ENCODE assay signal across 1 cellular context in genomic region chr4:56978750-56979303, GRCh38.
TF ChIP-seq lines count a peak whose summit lies in the region.

POLR2B (plus strand) TSS chr4:56978896; CDS start chr4:56978986, 90 bp downstream.

TF ChIP-seq in HepG2, 621 proteins besides CTCF, POLR2A, EP300 and RAD21 (continued from another document and continues in another):
- TF ChIP-seq ZNF280D (CRISPR knock-in tag; IDR thresholded peaks at IDR 0.05) = no peak
- TF ChIP-seq ZNF451 (CRISPR knock-in tag; IDR thresholded peaks at IDR 0.05) = no peak
- TF ChIP-seq MXD4 (CRISPR knock-in tag; IDR thresholded peaks at IDR 0.05) = peak; percentile 76
- TF ChIP-seq ZNF841 (CRISPR knock-in tag; IDR thresholded peaks at IDR 0.05; ENCODE audit: borderline replicate concordance) = no peak
- TF ChIP-seq THAP7 (CRISPR knock-in tag; IDR thresholded peaks at IDR 0.05) = 0 out of 2 replicates have a peak, but pooled peaks have one; percentile 22
- no peak for TF ChIP-seq ZNF674 (CRISPR knock-in tag; IDR thresholded peaks at IDR 0.05; ENCODE audit: low read depth)
- TF ChIP-seq SP140L (CRISPR knock-in tag; IDR thresholded peaks at IDR 0.05; ENCODE audit: borderline replicate concordance) = peak; percentile 69; the same call in 1 of the 2 replicates
- TF ChIP-seq ZNF781 (CRISPR knock-in tag; IDR thresholded peaks at IDR 0.05; ENCODE audit: borderline replicate concordance, not compliant biosample characterization) = no peak
- no peak for TF ChIP-seq POLR2AphosphoS2 (IDR thresholded peaks at IDR 0.05; ENCODE audit: low read depth, low read length)
- no peak for TF ChIP-seq SMARCC2 (IDR thresholded peaks at IDR 0.05)
- TF ChIP-seq NKX3-1 (CRISPR knock-in tag; IDR thresholded peaks at IDR 0.05) = no peak
- no peak for TF ChIP-seq PPARG (CRISPR knock-in tag; conservative IDR thresholded peaks at IDR 0.05)
- TF ChIP-seq HMGXB4 (CRISPR knock-in tag; IDR thresholded peaks at IDR 0.05; ENCODE audit: borderline replicate concordance in 1 of 2, low read depth in 1 of 2) = peak; percentile 50 to 60; a peak in 2 of 4 replicates
- peak; percentile 62; the same call in 1 of the 2 replicates for TF ChIP-seq KMT2B (CRISPR knock-in tag; IDR thresholded peaks at IDR 0.05)
- peak; percentile 62; the same call in 1 of the 2 replicates for TF ChIP-seq ERF (CRISPR knock-in tag; IDR thresholded peaks at IDR 0.05)
- no peak for TF ChIP-seq ZNF770 (CRISPR knock-in tag; IDR thresholded peaks at IDR 0.05)
- no peak for TF ChIP-seq TEF (CRISPR knock-in tag; IDR thresholded peaks at IDR 0.05)
- no peak for TF ChIP-seq ZNF546 (CRISPR knock-in tag; conservative IDR thresholded peaks at IDR 0.05)
- TF ChIP-seq MLX (CRISPR knock-in tag; IDR thresholded peaks at IDR 0.05) = no peak
- TF ChIP-seq CEBPB (IDR thresholded peaks at IDR 0.05; ENCODE audit: borderline replicate concordance, low read depth, low read length) = no peak
- TF ChIP-seq CSRNP2 (CRISPR knock-in tag; conservative IDR thresholded peaks at IDR 0.05; ENCODE audit: low read depth) = no peak
- 0 out of 2 replicates have a peak, but pooled peaks have one; percentile 41 for TF ChIP-seq THRA (CRISPR knock-in tag; IDR thresholded peaks at IDR 0.05; ENCODE audit: borderline replicate concordance)
- TF ChIP-seq KLF9 (CRISPR knock-in tag; IDR thresholded peaks at IDR 0.05; ENCODE audit: low read depth) = 0 out of 2 replicates have a peak, but pooled peaks have one; percentile 55
- no peak for TF ChIP-seq RFX3 (CRISPR knock-in tag; IDR thresholded peaks at IDR 0.05)
- no peak for TF ChIP-seq ZNF567 (CRISPR knock-in tag; IDR thresholded peaks at IDR 0.05; ENCODE audit: borderline replicate concordance)
- no peak for TF ChIP-seq PITX1 (CRISPR knock-in tag; IDR thresholded peaks at IDR 0.05)
- TF ChIP-seq ZNF576 (CRISPR knock-in tag; IDR thresholded peaks at IDR 0.05) = no peak
- TF ChIP-seq IKZF4 (CRISPR knock-in tag; IDR thresholded peaks at IDR 0.05; ENCODE audit: borderline replicate concordance, low read depth, not compliant biosample characterization) = peak; percentile 73
- no peak for TF ChIP-seq ZFP37 (CRISPR knock-in tag; IDR thresholded peaks at IDR 0.05; ENCODE audit: borderline replicate concordance)
- 0 out of 2 replicates have a peak, but pooled peaks have one; percentile 20 for TF ChIP-seq JUN (CRISPR knock-in tag; IDR thresholded peaks at IDR 0.05)
- TF ChIP-seq SETDB1 (CRISPR knock-in tag; IDR thresholded peaks at IDR 0.05; ENCODE audit: borderline replicate concordance) = no peak
- no peak for TF ChIP-seq MTF1 (CRISPR knock-in tag; IDR thresholded peaks at IDR 0.05)
- TF ChIP-seq NR2C2 (CRISPR knock-in tag; IDR thresholded peaks at IDR 0.05; ENCODE audit: borderline replicate concordance) = peak; percentile 89
- TF ChIP-seq MAFG (CRISPR knock-in tag; IDR thresholded peaks at IDR 0.05) = no peak
- peak; percentile 76; the same call in 1 of the 2 replicates for TF ChIP-seq ARID4A (CRISPR knock-in tag; IDR thresholded peaks at IDR 0.05; ENCODE audit: borderline replicate concordance)
- no peak; the same call in 1 of the 2 replicates for TF ChIP-seq ZNF792 (CRISPR knock-in tag; IDR thresholded peaks at IDR 0.05)
- peak; percentile 80 for TF ChIP-seq DRAP1 (CRISPR knock-in tag; IDR thresholded peaks at IDR 0.05)
- no peak for TF ChIP-seq ZNF564 (CRISPR knock-in tag; IDR thresholded peaks at IDR 0.05)
- 0 out of 2 replicates have a peak, but pooled peaks have one; percentile 40 for TF ChIP-seq BORCS8-MEF2B (CRISPR knock-in tag; IDR thresholded peaks at IDR 0.05)
- no peak for TF ChIP-seq ZSCAN31 (CRISPR knock-in tag; IDR thresholded peaks at IDR 0.05; ENCODE audit: low read depth)
- 0 out of 2 replicates have a peak, but pooled peaks have one; percentile 13 for TF ChIP-seq LCORL (IDR thresholded peaks at IDR 0.05)
- no peak for TF ChIP-seq LCORL (CRISPR knock-in tag; IDR thresholded peaks at IDR 0.05)
- no peak; the same call in 1 of the 2 replicates for TF ChIP-seq ZNF605 (CRISPR knock-in tag; IDR thresholded peaks at IDR 0.05)
- TF ChIP-seq U2AF2 (IDR thresholded peaks at IDR 0.05; ENCODE audit: low read depth, low read length) = no peak
- TF ChIP-seq ZNF768 (CRISPR knock-in tag; IDR thresholded peaks at IDR 0.05) = no peak
- 0 out of 2 replicates have a peak, but pooled peaks have one; percentile 43 for TF ChIP-seq HNRNPL (IDR thresholded peaks at IDR 0.05; ENCODE audit: low read depth, low read length)
- peak; percentile 51; the same call in 1 of the 2 replicates for TF ChIP-seq ZSCAN25 (CRISPR knock-in tag; IDR thresholded peaks at IDR 0.05)
- TF ChIP-seq ZNF558 (CRISPR knock-in tag; IDR thresholded peaks at IDR 0.05; ENCODE audit: borderline replicate concordance) = no peak
- TF ChIP-seq JUNB (CRISPR knock-in tag; IDR thresholded peaks at IDR 0.05; ENCODE audit: borderline replicate concordance) = no peak
- TF ChIP-seq BCL6 (CRISPR knock-in tag; IDR thresholded peaks at IDR 0.05) = no peak
